Comparison of ENCODE assay signal across 1 cellular context in the genomic region with DNA sequence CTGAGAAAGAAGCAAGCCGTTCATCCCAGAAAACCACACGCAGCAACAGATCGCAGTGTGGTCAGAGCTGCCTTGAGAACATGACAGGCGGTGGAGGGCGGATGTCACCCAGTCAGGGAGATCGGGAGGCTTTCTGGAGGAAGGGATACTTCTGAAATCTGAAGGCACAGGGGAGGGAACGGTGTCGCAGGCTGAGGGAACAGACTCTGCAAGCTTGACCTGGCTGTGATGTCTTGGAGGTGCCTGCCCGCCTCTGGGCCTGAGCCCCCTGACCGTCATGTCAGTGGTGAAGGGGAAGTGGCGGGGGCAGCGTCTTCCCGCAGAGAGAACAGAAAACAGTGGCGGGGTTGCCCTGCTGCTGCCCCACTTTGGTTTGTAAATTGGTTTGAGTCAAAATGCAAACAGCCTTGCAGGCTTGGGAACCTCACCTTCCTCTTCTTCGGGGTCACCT.
TF ChIP-seq lines count a peak whose summit lies in the region.

No MANE protein-coding gene starts in this region.

TF ChIP-seq in GM23338, 12 proteins besides CTCF, POLR2A, EP300 and RAD21 (continued from another document):
- TF ChIP-seq ZNF114 (CRISPR knock-in tag; IDR thresholded peaks at IDR 0.05) (no peak), ZNF331 (CRISPR knock-in tag; IDR thresholded peaks at IDR 0.05; ENCODE audit: low read depth) (no peak), ETS1 (IDR thresholded peaks at IDR 0.05) (no peak), NANOG (IDR thresholded peaks at IDR 0.05; ENCODE audit: borderline replicate concordance) (no peak), JUNB (IDR thresholded peaks at IDR 0.05; ENCODE audit: unreplicated experiment) (no peak), ZNF462 (CRISPR knock-in tag; IDR thresholded peaks at IDR 0.05) (no peak)
